In the genomic region with DNA sequence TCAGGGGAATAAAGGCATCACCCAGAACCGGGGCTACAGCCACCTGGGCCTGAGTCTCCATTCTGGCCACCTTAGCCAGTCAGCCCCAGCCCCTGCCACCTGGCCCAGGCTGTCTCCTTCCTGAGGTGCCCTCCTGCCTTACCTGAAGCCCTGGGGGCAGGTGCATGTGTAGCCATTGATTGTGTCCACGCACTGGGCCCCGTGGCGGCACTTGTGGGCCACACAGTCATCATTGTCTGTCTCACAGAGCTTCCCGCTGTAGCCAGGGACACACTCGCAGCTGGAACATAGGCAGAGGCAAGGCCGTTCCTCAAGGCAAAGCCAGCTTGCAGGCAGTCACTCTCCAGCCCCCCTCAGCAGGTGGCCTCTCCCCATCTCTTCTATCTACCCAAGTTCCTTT, we compare ENCODE assay signal across 19 cellular contexts.
"Had no signal": no experiment of that assay in that cellular context is flagged by ENCODE, and none has a peak within 500 bp of the region (broad histone marks: within the 10 kb centered on the region; RNA-seq: fewer than 3 reads in every experiment).

No MANE protein-coding gene starts in this region.

- H3K9me3 Mint-ChIP-seq: immature natural killer cell, memory B cell had no signal

- H3K4me3 Mint-ChIP-seq: immature natural killer cell, memory B cell had no signal

- ATAC-seq: foreskin keratinocyte, gastroesophageal sphincter, heart left ventricle, left colon, left lobe of liver had no signal

- DNase-seq: dermis blood vessel endothelial cell; dorsolateral prefrontal cortex; effector CD4-positive, alpha-beta T cell; effector memory CD4-positive, alpha-beta T cell; foreskin keratinocyte; heart left ventricle; hypothalamus; immature natural killer cell; islet precursor cell; kidney; kidney glomerular epithelial cell; left colon; left ventricle myocardium inferior; mammary epithelial cell; mesendoderm; midbrain had no signal

- H3K27ac Mint-ChIP-seq: immature natural killer cell, memory B cell had no signal

- H3K36me3 Mint-ChIP-seq: immature natural killer cell, memory B cell had no signal
